In genomic region chr12:70609203-70609602, GRCh38 we compare ENCODE assay signal across 8 cellular contexts. TPM values are rescaled to one million over a fixed set of nuclear protein-coding genes. Genes with fewer than 3 reads are reported as not detected.
DNase-seq lines count a peak whose midpoint lies in the region; ATAC-seq and TF ChIP-seq lines count a peak whose summit lies in the region.

No MANE protein-coding gene starts in this region.

- no peaks in the 10 kb centered on the region for H3K9me3 Mint-ChIP-seq in nephron
- H3K9me3 Mint-ChIP-seq in effector memory CD8-positive, alpha-beta T cell: no peaks in the 10 kb centered on the region
- H3K9me3 Mint-ChIP-seq in stimulated activated effector memory CD8-positive, alpha-beta T cell treated with anti-CD3 and anti-CD28 coated beads, Interleukin-12 subunit alpha, Interleukin-12 subunit beta, amount 100 ng/mL, for 72 hours: no peaks in the 10 kb centered on the region

- H3K4me1 Mint-ChIP-seq in nephron: peaks cover 12% of the 10 kb centered on the region
- peaks cover 1 to 6% of the 10 kb centered on the region in 2 donors for H3K4me1 Mint-ChIP-seq in effector memory CD8-positive, alpha-beta T cell (ENCODE audit: low read depth in 2 of 2)
- H3K4me1 Mint-ChIP-seq in stimulated activated effector memory CD8-positive, alpha-beta T cell treated with anti-CD3 and anti-CD28 coated beads, Interleukin-12 subunit alpha, Interleukin-12 subunit beta, amount 100 ng/mL, for 72 hours: no peaks in the 10 kb centered on the region

- peaks cover 42% of the 10 kb centered on the region for H3K27me3 Mint-ChIP-seq in nephron (ENCODE audit: low read depth)
- peaks cover 26 to 39% of the 10 kb centered on the region in 2 donors for H3K27me3 Mint-ChIP-seq in effector memory CD8-positive, alpha-beta T cell

- H3K36me3 Mint-ChIP-seq in nephron (ENCODE audit: low read depth): no peaks in the 10 kb centered on the region
- H3K36me3 Mint-ChIP-seq in effector memory CD8-positive, alpha-beta T cell (ENCODE audit: insufficient read depth): no peaks in the 10 kb centered on the region
- H3K36me3 Mint-ChIP-seq in stimulated activated effector memory CD8-positive, alpha-beta T cell treated with anti-CD3 and anti-CD28 coated beads, Interleukin-12 subunit alpha, Interleukin-12 subunit beta, amount 100 ng/mL, for 72 hours: no peaks in the 10 kb centered on the region

- no peak for ATAC-seq in effector memory CD8-positive, alpha-beta T cell (replicated peaks)
- ATAC-seq in stimulated activated effector memory CD8-positive, alpha-beta T cell treated with anti-CD3 and anti-CD28 coated beads, Interleukin-12 subunit alpha, Interleukin-12 subunit beta, amount 100 ng/mL, for 72 hours: no peak

- peak overlapping the region; percentile 41 for H3K4me3 ChIP-seq in epithelial cell of esophagus (ENCODE audit: low read length)

- DNase-seq in AG20443 (ENCODE audit: low spot score): peak; percentile 14
- DNase-seq in M059J (ENCODE audit: low read depth): peak; percentile 24
- no peak for DNase-seq in epithelial cell of esophagus (ENCODE audit: low read depth)
- DNase-seq in DMS79 treated with DMSO at 0.1 percent for 48 hours (lab: John Stamatoyannopoulos, UW): no peak
- DNase-seq in effector memory CD8-positive, alpha-beta T cell: no peak
- no peak for DNase-seq in stimulated activated effector memory CD8-positive, alpha-beta T cell treated with anti-CD3 and anti-CD28 coated beads, Interleukin-12 subunit alpha, Interleukin-12 subunit beta, amount 100 ng/mL, for 72 hours (ENCODE audit: low spot score in 2 of 2)
- DNase-seq in NCI-H69 (lab: John Stamatoyannopoulos, UW): no peak

- peak overlapping the region; percentile 83 to 86 (median 83) for H3K4me3 Mint-ChIP-seq in nephron
- peak overlapping the region in 1 of 2 donors; percentile 55 for H3K4me3 Mint-ChIP-seq in effector memory CD8-positive, alpha-beta T cell
- H3K4me3 Mint-ChIP-seq in stimulated activated effector memory CD8-positive, alpha-beta T cell treated with anti-CD3 and anti-CD28 coated beads, Interleukin-12 subunit alpha, Interleukin-12 subunit beta, amount 100 ng/mL, for 72 hours: no peak overlapping the region

- H3K27ac Mint-ChIP-seq in nephron: no peak overlapping the region
- H3K27ac Mint-ChIP-seq in effector memory CD8-positive, alpha-beta T cell: no peak overlapping the region
- H3K27ac Mint-ChIP-seq in stimulated activated effector memory CD8-positive, alpha-beta T cell treated with anti-CD3 and anti-CD28 coated beads, Interleukin-12 subunit alpha, Interleukin-12 subunit beta, amount 100 ng/mL, for 72 hours: no peak overlapping the region

- TF ChIP-seq CTCF in epithelial cell of esophagus (IDR thresholded peaks at IDR 0.05; ENCODE audit: insufficient read depth, low read depth, low read length, missing control alignments) (no peak), nephron (IDR thresholded peaks at IDR 0.05; ENCODE audit: unreplicated experiment in 3 of 3) (no peak)

RNA-seq across cellular contexts. Expression of gene PTPRB, which starts 28.0 kb away (rescaled TPM):
- total RNA-seq in M059J (2014; rRNA removed; shearing (Covaris generic)): 1.6 and 3.4 TPM in 2 replicates

Comparison
In these comparisons a context has a peak if more than half of its experiments do, and no peak if none do; other contexts are left out.
1. DNase-seq: peak in AG20443 (single experiment) and M059J (single experiment); none in epithelial cell of esophagus (single experiment), DMS79 treated with DMSO at 0.1 percent for 48 hours (single experiment), effector memory CD8-positive, alpha-beta T cell (0 of 3), stimulated activated effector memory CD8-positive, alpha-beta T cell treated with anti-CD3 and anti-CD28 coated beads, Interleukin-12 subunit alpha, Interleukin-12 subunit beta, amount 100 ng/mL, for 72 hours (0 of 2) and NCI-H69 (single experiment).